Comparison of ENCODE assay signal across 8 cellular contexts in genomic region chr13:31951215-31951678, GRCh38.
A peak's percentile ranks its signal among the peaks of the same experiment; 100 is the strongest.
DNase-seq lines count a peak whose midpoint lies in the region; ATAC-seq, FAIRE-seq and TF ChIP-seq lines count a peak whose summit lies in the region.

No MANE protein-coding gene starts in this region.

- H3K36me3 ChIP-seq in bronchial epithelial cell (ENCODE audit: control insufficient read depth, insufficient read depth, low read length) (no peaks in the 10 kb centered on the region), pancreas (no peaks in the 10 kb centered on the region)

- H3K4me3 ChIP-seq in bronchial epithelial cell (ENCODE audit: low read depth, low read length) (no peak overlapping the region), pancreas (no peak overlapping the region), coronary artery (no peak overlapping the region)

- TF ChIP-seq CTCF in bronchial epithelial cell (IDR thresholded peaks at IDR 0.05; ENCODE audit: insufficient read depth, low read length, severe bottlenecking), result no peak
- TF ChIP-seq CTCF in pancreas (IDR thresholded peaks at IDR 0.05), result no peak
- TF ChIP-seq CTCF in coronary artery (IDR thresholded peaks at IDR 0.05), result no peak

- intact Hi-C loops in pancreas (cut with DNase I), result no loop called here

- H3K27ac ChIP-seq in pancreas, result peak overlapping the region in 3 of 4 donors; percentile 24 to 68 (median 63)
- peak overlapping the region in 1 of 2 donors; percentile 36 for H3K27ac ChIP-seq in coronary artery

- peak; percentile 95 for ATAC-seq in GM18511 (IDR thresholded peaks at IDR 0.05; ENCODE audit: unreplicated experiment)
- ATAC-seq in GM21737 (IDR thresholded peaks at IDR 0.05; ENCODE audit: unreplicated experiment), result peak; percentile 96
- ATAC-seq in pancreas, result peak; percentile 66 to 75 (median 71)

- in situ Hi-C loops in KBM-7 (cut with MboI; ENCODE audit: low pct_unique_long_range_greater_than_20kb, low sequenced_read_pairs), result no loop called here

- WGBS in pancreas, 2 donors, result 33 to 42% methylated on average over 3 of the region's 3 CpGs

- FAIRE-seq in bronchial epithelial cell (lab: Jason Lieb, UNC), result peak; percentile 77
- no peak for FAIRE-seq in pancreas (lab: Jason Lieb, UNC)

- H3K27me3 ChIP-seq in bronchial epithelial cell (ENCODE audit: control insufficient read depth, insufficient read depth, low read length) (no peaks in the 10 kb centered on the region), pancreas (no peaks in the 10 kb centered on the region)

- DNase-seq in KBM-7, result peak; percentile 82
- DNase-seq in bronchial epithelial cell (ENCODE audit: low read depth), result peak; percentile 78
- peak in 5 of 6 donors; percentile 33 to 68 (median 52) for DNase-seq in pancreas
- DNase-seq in NCI-H2107 (lab: John Stamatoyannopoulos, UW), result no peak
- DNase-seq in dermis blood vessel endothelial cell, result no peak
- no peak for DNase-seq in coronary artery (ENCODE audit: low spot score)

- H3K9me3 ChIP-seq in pancreas, result no peaks in the 10 kb centered on the region

- H3K4me1 ChIP-seq in pancreas, result peaks cover 18 to 31% (median 28%) of the 10 kb centered on the region in 3 donors

Comparison
In these comparisons a context has a peak if more than half of its experiments do, and no peak if none do; other contexts are left out.
1. DNase-seq: peak in KBM-7 (single experiment), bronchial epithelial cell (single experiment) and pancreas (5 of 6); none in NCI-H2107 (single experiment), dermis blood vessel endothelial cell (single experiment) and coronary artery (single experiment).
2. Peak in every context shown above with its lines, with median percentiles within 50 percentile points of each other: ATAC-seq.